In the genomic region with DNA sequence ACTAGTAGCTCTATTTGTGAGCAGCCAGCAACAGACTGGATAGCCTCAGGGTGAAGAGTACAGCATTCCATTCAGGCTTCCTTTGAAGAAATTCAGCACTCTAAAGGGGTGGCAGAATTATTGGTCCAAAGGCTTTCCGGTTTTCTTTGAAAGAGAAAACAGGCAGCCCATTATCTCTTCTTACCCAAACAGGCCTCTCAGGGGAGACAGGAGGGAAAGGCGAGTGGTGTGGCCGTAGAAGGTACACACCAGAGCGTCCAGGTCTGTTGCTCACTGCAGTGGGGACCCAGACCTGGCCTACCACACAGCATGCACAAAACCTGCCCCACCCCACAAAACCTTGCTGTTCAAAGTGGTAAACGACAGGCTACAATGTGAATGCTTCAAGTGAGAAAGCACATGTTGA, we compare ENCODE assay signal across 15 cellular contexts.
DNase-seq lines count a peak whose midpoint lies in the region; ATAC-seq, FAIRE-seq and TF ChIP-seq lines count a peak whose summit lies in the region.
"Had no signal": no experiment of that assay in that cellular context is flagged by ENCODE, and none has a peak within 500 bp of the region (broad histone marks: within the 10 kb centered on the region; RNA-seq: fewer than 3 reads in every experiment).

No MANE protein-coding gene starts in this region.

- H3K36me3 Mint-ChIP-seq in Caco-2 (ENCODE audit: insufficient read depth, unreplicated experiment), result peaks cover 9% of the 10 kb centered on the region
- no peaks in the 10 kb centered on the region for H3K36me3 Mint-ChIP-seq in neural crest cell (ENCODE audit: low read depth)

- H3K4me1 ChIP-seq in Caco-2, result peaks cover 62% of the 10 kb centered on the region

- no peak for TF ChIP-seq POLR2A in GM12892 (IDR thresholded peaks at IDR 0.05; ENCODE audit: low read depth, low read length)

- no peaks in the 10 kb centered on the region for H3K9me3 Mint-ChIP-seq in Caco-2 (ENCODE audit: unreplicated experiment)
- H3K9me3 Mint-ChIP-seq in neural crest cell, result no peaks in the 10 kb centered on the region
- H3K9me3 Mint-ChIP-seq: activated T-helper 2 cell treated with anti-CD3 and anti-CD28 coated beads, Interferon-gamma antibody, Interleukin-2, Interleukin-4, amounts not matched to agents 10 μg/mL and 5 μg/mL and 100 μg/mL, durations not matched to agents 14 hours and 24 hours and 36 hours had no signal

- peak overlapping the region; percentile 96 for H3K27ac Mint-ChIP-seq in Caco-2 (ENCODE audit: unreplicated experiment)
- H3K27ac Mint-ChIP-seq in neural crest cell (ENCODE audit: unreplicated experiment), result no peak overlapping the region
- H3K27ac Mint-ChIP-seq: activated T-helper 2 cell treated with anti-CD3 and anti-CD28 coated beads, Interferon-gamma antibody, Interleukin-2, Interleukin-4, amounts not matched to agents 10 μg/mL and 5 μg/mL and 100 μg/mL, durations not matched to agents 14 hours and 24 hours and 36 hours; CD14-positive monocyte had no signal

- H3K4me1 Mint-ChIP-seq in Caco-2 (ENCODE audit: low read depth, unreplicated experiment) (peaks cover 19% of the 10 kb centered on the region), neural crest cell (peaks cover 88% of the 10 kb centered on the region)

- BruUV-seq in Caco-2 (replicated peaks; lab: Mats Ljungman, UMichigan), result no TSS peak

- TF ChIP-seq CTCF in Caco-2 (IDR thresholded peaks at IDR 0.05; ENCODE audit: insufficient read depth in 1 of 2, low read depth in 1 of 2, low read length in 1 of 2, severe bottlenecking in 1 of 2, unreplicated experiment in 1 of 2), result no peak
- TF ChIP-seq CTCF in neural crest cell (conservative IDR thresholded peaks at IDR 0.05), result no peak

- POLR2A ChIA-PET in Caco-2 (lab: Charles Lee), result interaction anchor here (0.6 kb wide), 1 partner anchor 86 kb away, joined by 4 read pairs; no protein-coding TSS in a partner anchor

- H3K27me3 Mint-ChIP-seq in Caco-2 (ENCODE audit: insufficient read depth, unreplicated experiment), result no peaks in the 10 kb centered on the region
- no peaks in the 10 kb centered on the region for H3K27me3 Mint-ChIP-seq in neural crest cell (ENCODE audit: low read depth)

- intact Hi-C loops in Caco-2 (cut with micrococcal nuclease; ENCODE audit: unreplicated experiment), result loop anchor here (1.0 to 5.0 kb wide), 3 partner anchors 12 to 349 kb away; no protein-coding TSS in a partner anchor

- H3K4me3 ChIP-seq in Caco-2 (ENCODE audit: low read depth, low read length), result no peak overlapping the region
- H3K4me3 ChIP-seq: SK-N-MC, thyroid gland had no signal

- FAIRE-seq in GM12892 (lab: Jason Lieb, UNC), result no peak

- H3K9me3 ChIP-seq in Caco-2, result no peaks in the 10 kb centered on the region
- H3K9me3 ChIP-seq: thyroid gland had no signal

- H3K27me3 ChIP-seq in Caco-2 (replicated peaks; ENCODE audit: control insufficient read depth, insufficient read depth, low read length), result no peaks in the 10 kb centered on the region
- H3K27me3 ChIP-seq: thyroid gland had no signal

- peak overlapping the region; percentile 65 for H3K4me3 Mint-ChIP-seq in Caco-2 (ENCODE audit: unreplicated experiment)
- H3K4me3 Mint-ChIP-seq in neural crest cell, result peak overlapping the region; percentile 82

- no peaks in the 10 kb centered on the region for H3K36me3 ChIP-seq in Caco-2 (ENCODE audit: control insufficient read depth, insufficient read depth, low read length)
- H3K36me3 ChIP-seq: thyroid gland had no signal

- peak; percentile 75 to 84 for DNase-seq in Caco-2
- DNase-seq in M059J (ENCODE audit: low read depth), result peak; percentile 84
- DNase-seq in cerebellar cortex (ENCODE audit: low spot score), result peak; percentile 62
- DNase-seq in neural crest cell (ENCODE audit: low read depth, low spot score), result no peak
- DNase-seq in GM12892 (ENCODE audit: insufficient read length), result no peak
- DNase-seq in activated T-cell treated with anti-CD3 and anti-CD28 coated beads, Interleukin-2, amount 50 U/mL, for 48 hours, result no peak
- no peak for DNase-seq in iPS-NIHi11 (ENCODE audit: low spot score)
- DNase-seq: central memory CD4-positive, alpha-beta T cell; KG1 had no signal

- no peak for ATAC-seq in GM18517 (IDR thresholded peaks at IDR 0.05; ENCODE audit: unreplicated experiment)
- ATAC-seq: activated CD4-positive, CD25-positive, alpha-beta regulatory T cell treated with anti-CD3 and anti-CD28 coated beads, Interleukin-2, amount 50 U/mL, for 24 hours had no signal

- CTCF ChIA-PET in Caco-2 (lab: Charles Lee), result no interaction called here

Comparison
In these comparisons a context has a peak if more than half of its experiments do, and no peak if none do; other contexts are left out.
1. DNase-seq: peak in Caco-2 (2 of 2), M059J (single experiment) and cerebellar cortex (single experiment); none in neural crest cell (single experiment), GM12892 (single experiment), activated T-cell treated with anti-CD3 and anti-CD28 coated beads, Interleukin-2, amount 50 U/mL, for 48 hours (0 of 2) and iPS-NIHi11 (single experiment).